Comparison of ENCODE assay signal across 8 cellular contexts in the genomic region with DNA sequence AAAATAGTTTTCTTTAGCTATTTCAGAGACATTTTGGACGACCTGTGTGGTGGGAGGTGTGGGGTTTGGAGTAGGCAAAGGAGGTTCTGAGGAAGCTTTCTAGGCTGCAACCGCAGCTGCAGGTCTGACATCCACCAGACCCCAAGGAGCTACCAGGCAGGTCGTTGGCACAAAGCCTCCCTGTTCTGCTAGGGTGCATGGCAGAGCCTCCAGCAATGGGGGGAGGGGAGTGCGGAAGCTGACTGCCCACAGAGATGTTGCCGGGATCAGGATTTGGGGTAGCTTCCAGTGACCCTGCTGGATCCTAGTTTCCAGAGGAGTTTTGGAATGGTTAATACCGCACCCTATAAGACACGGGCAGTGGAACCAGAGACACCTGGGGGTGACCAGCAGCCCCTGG. TPM values are rescaled to one million over a fixed set of nuclear protein-coding genes. Genes with fewer than 3 reads are reported as not detected.
DNase-seq lines count a peak whose midpoint lies in the region; ATAC-seq and TF ChIP-seq lines count a peak whose summit lies in the region.

No MANE protein-coding gene starts in this region.

- H3K36me3 Mint-ChIP-seq in activated T-cell treated with anti-CD3 and anti-CD28 coated beads, Interleukin-2, amount 50 U/mL, for 24 hours (ENCODE audit: low read depth) = no peaks in the 10 kb centered on the region

- H3K27ac Mint-ChIP-seq in activated T-cell treated with anti-CD3 and anti-CD28 coated beads, Interleukin-2, amount 50 U/mL, for 24 hours = peak overlapping the region; percentile 40

- TF ChIP-seq POLR2A in body of pancreas (IDR thresholded peaks at IDR 0.05) (peak in 2 of 3 donors; percentile 38 to 53), transverse colon (IDR thresholded peaks at IDR 0.05) (no peak)

- peak overlapping the region; percentile 80 for H3K4me3 Mint-ChIP-seq in activated T-cell treated with anti-CD3 and anti-CD28 coated beads, Interleukin-2, amount 50 U/mL, for 24 hours

- no peaks in the 10 kb centered on the region for H3K27me3 ChIP-seq in body of pancreas
- peaks cover 15 to 72% of the 10 kb centered on the region in 2 donors for H3K27me3 ChIP-seq in left lung
- peaks cover 19% of the 10 kb centered on the region for H3K27me3 ChIP-seq in transverse colon

- DNase-seq in activated T-cell treated with anti-CD3 and anti-CD28 coated beads, Interleukin-2, amount 50 U/mL, for 24 hours = no peak
- DNase-seq in activated T-cell treated with anti-CD3 and anti-CD28 coated beads, Interleukin-2, amount 50 U/mL, for 48 hours = no peak
- DNase-seq in body of pancreas (peak; percentile 73 to 89 (median 86)), left lung (no peak), transverse colon (peak; percentile 41), hypothalamus (lab: John Stamatoyannopoulos, UW) (no peak)
- no peak for DNase-seq in stimulated activated CD4-positive, alpha-beta T cell treated with anti-CD3 and anti-CD28 coated beads, Interleukin-4, amount 100 ng/mL, for 4 hours

- in situ Hi-C loops in transverse colon (cut with MboI; ENCODE audit: low pct_ligation_motif_present in 1 of 4, low pct_unique_long_range_greater_than_20kb in 1 of 4, low sequenced_read_pairs in 3 of 4) = no loop called here

- TF ChIP-seq EP300 in transverse colon (IDR thresholded peaks at IDR 0.05; ENCODE audit: low read depth) = no peak

- peaks cover 17% of the 10 kb centered on the region for H3K4me1 Mint-ChIP-seq in activated T-cell treated with anti-CD3 and anti-CD28 coated beads, Interleukin-2, amount 50 U/mL, for 24 hours (ENCODE audit: low read depth)

- TF ChIP-seq CTCF in body of pancreas (IDR thresholded peaks at IDR 0.05) (no peak), left lung (IDR thresholded peaks at IDR 0.05) (no peak), transverse colon (IDR thresholded peaks at IDR 0.05) (no peak)

- H3K27ac ChIP-seq in body of pancreas (peak overlapping the region; percentile 83 to 90 (median 90)), left lung (no peak overlapping the region), transverse colon (peak overlapping the region in 1 of 4 donors; percentile 81)

- H3K4me3 ChIP-seq in body of pancreas (peak overlapping the region; percentile 45 to 72), left lung (peak overlapping the region; percentile 27 to 48), transverse colon (peak overlapping the region; percentile 48 to 58 (median 51))

- WGBS in body of pancreas, 2 donors = 0 to 2% methylated on average over 7 of the region's 7 CpGs
- 8% methylated on average over 7 of the region's 7 CpGs; no CpG with 5 or more reads in 1 of the 2 donors for WGBS in transverse colon (ENCODE audit: low coverage in 1 of 2), 2 donors

- intact Hi-C loops in body of pancreas (cut with DNase I) (no loop called here), left lung (cut with DNase I) (no loop called here), transverse colon (cut with DNase I; ENCODE audit: low total_unique reads) (no loop called here)

- no peaks in the 10 kb centered on the region for H3K9me3 Mint-ChIP-seq in activated T-cell treated with anti-CD3 and anti-CD28 coated beads, Interleukin-2, amount 50 U/mL, for 24 hours

- peaks cover 44% of the 10 kb centered on the region for H3K27me3 Mint-ChIP-seq in activated T-cell treated with anti-CD3 and anti-CD28 coated beads, Interleukin-2, amount 50 U/mL, for 24 hours

- H3K9me3 ChIP-seq in body of pancreas (no peaks in the 10 kb centered on the region), left lung (no peaks in the 10 kb centered on the region), transverse colon (no peaks in the 10 kb centered on the region)

- H3K4me1 ChIP-seq in body of pancreas (peaks cover 41% of the 10 kb centered on the region), left lung (peaks cover 9 to 34% of the 10 kb centered on the region in 2 donors), transverse colon (peaks cover 0 to 24% (median 17%) of the 10 kb centered on the region in 4 donors)

- ATAC-seq in body of pancreas = peak; percentile 47
- ATAC-seq in left lung = peak; percentile 32
- no peak for ATAC-seq in HG03469 (IDR thresholded peaks at IDR 0.05; ENCODE audit: unreplicated experiment)

- no peaks in the 10 kb centered on the region for H3K36me3 ChIP-seq in body of pancreas (replicated peaks in 1 of 2; ENCODE audit: insufficient read depth in 1 of 2, low read depth in 2 of 2)
- no peaks in the 10 kb centered on the region for H3K36me3 ChIP-seq in left lung
- no peaks in the 10 kb centered on the region for H3K36me3 ChIP-seq in transverse colon

RNA-seq across cellular contexts. Expression of gene RAP1GAP2, which starts 58.4 kb away (rescaled TPM):
- total RNA-seq in body of pancreas (10 to 100 TPM; 21.8 to 81.1 TPM), left lung (10 to 100 TPM; 12.0 to 14.5 TPM), transverse colon (10 to 100 TPM; 23.0 to 39.6 (median 33.9) TPM)

Comparison
In these comparisons a context has a peak if more than half of its experiments do, and no peak if none do; other contexts are left out.
1. DNase-seq: peak in body of pancreas (4 of 4) and transverse colon (single experiment); none in activated T-cell treated with anti-CD3 and anti-CD28 coated beads, Interleukin-2, amount 50 U/mL, for 24 hours (single experiment), activated T-cell treated with anti-CD3 and anti-CD28 coated beads, Interleukin-2, amount 50 U/mL, for 48 hours (0 of 2), left lung (0 of 2), stimulated activated CD4-positive, alpha-beta T cell treated with anti-CD3 and anti-CD28 coated beads, Interleukin-4, amount 100 ng/mL, for 4 hours (0 of 2) and hypothalamus (0 of 51).
2. H3K27ac ChIP-seq: peak in body of pancreas (4 of 4); none in left lung (0 of 2).
3. Peak in every context shown above with its lines, with median percentiles within 50 percentile points of each other: H3K4me3 ChIP-seq.